ENCODE assay signal across 20 cellular contexts in genomic region chr13:22736768-22737092, GRCh38.
DNase-seq lines count a peak whose midpoint lies in the region; ATAC-seq and TF ChIP-seq lines count a peak whose summit lies in the region.
"Had no signal": no experiment of that assay in that cellular context is flagged by ENCODE, and none has a peak within 500 bp of the region (broad histone marks: within the 10 kb centered on the region; RNA-seq: fewer than 3 reads in every experiment).

No MANE protein-coding gene starts in this region.

- DNase-seq in endodermal cell (no peak), lower lobe of right lung (no peak), neural progenitor cell (ENCODE audit: low spot score) (no peak), vagina (ENCODE audit: extremely low spot score in 2 of 2) (no peak), amygdala (lab: John Stamatoyannopoulos, UW) (no peak)
- DNase-seq in effector memory CD8-positive, alpha-beta T cell = no peak
- DNase-seq: ACHN; BE2C; C1 segment of cervical spinal cord; CD4-positive, CD25-positive, alpha-beta regulatory T cell; CD8-positive, alpha-beta memory T cell; COR-L47; DMS79; GDM1; GM23248; HFFc6 had no signal

- no peak overlapping the region for H3K4me2 ChIP-seq in neural progenitor cell

- H3F3A ChIP-seq in neural progenitor cell (ENCODE audit: low read depth) = no peaks in the 10 kb centered on the region

- 95 to 100% methylated on average over 1 to 2 of the region's 2 CpGs for WGBS in endodermal cell (ENCODE audit: insufficient coverage in 1 of 2, insufficient read length in 1 of 2), 2 experiments

- H3K27me3 Mint-ChIP-seq in endodermal cell (ENCODE audit: insufficient read depth) = no peaks in the 10 kb centered on the region
- peaks cover 2% of the 10 kb centered on the region for H3K27me3 Mint-ChIP-seq in neural progenitor cell (ENCODE audit: insufficient read depth, low read depth)
- no peaks in the 10 kb centered on the region for H3K27me3 Mint-ChIP-seq in effector memory CD8-positive, alpha-beta T cell
- H3K27me3 Mint-ChIP-seq: CD4-positive, CD25-positive, alpha-beta regulatory T cell had no signal

- H3K4me1 Mint-ChIP-seq in endodermal cell (peaks cover 15% of the 10 kb centered on the region), neural progenitor cell (no peaks in the 10 kb centered on the region)
- H3K4me1 Mint-ChIP-seq in effector memory CD8-positive, alpha-beta T cell (ENCODE audit: low read depth in 2 of 2) = peaks cover 0 to 2% of the 10 kb centered on the region in 2 donors
- H3K4me1 Mint-ChIP-seq: CD4-positive, CD25-positive, alpha-beta regulatory T cell; CD8-positive, alpha-beta memory T cell; IgD-negative memory B cell had no signal

- no peak overlapping the region for H3K4me3 ChIP-seq in endodermal cell (ENCODE audit: low read length)
- no peak overlapping the region for H3K4me3 ChIP-seq in lower lobe of right lung
- H3K4me3 ChIP-seq in neural progenitor cell = no peak overlapping the region
- H3K4me3 ChIP-seq in vagina = no peak overlapping the region
- H3K4me3 ChIP-seq: GM23248 had no signal

- H3K27ac Mint-ChIP-seq in endodermal cell (peak overlapping the region; percentile 72), neural progenitor cell (no peak overlapping the region)
- no peak overlapping the region for H3K27ac Mint-ChIP-seq in effector memory CD8-positive, alpha-beta T cell
- H3K27ac Mint-ChIP-seq: CD4-positive, CD25-positive, alpha-beta regulatory T cell; CD8-positive, alpha-beta memory T cell; HFFc6; IgD-negative memory B cell had no signal

- ATAC-seq in lower lobe of right lung (peak; percentile 80 to 87), HG02588 (IDR thresholded peaks at IDR 0.05; ENCODE audit: unreplicated experiment) (no peak)
- no peak for ATAC-seq in effector memory CD8-positive, alpha-beta T cell (replicated peaks)
- ATAC-seq: HCT116, HepG2 had no signal

- H3K4me1 ChIP-seq in endodermal cell (ENCODE audit: control insufficient read depth, insufficient read depth, low read length) = no peaks in the 10 kb centered on the region
- no peaks in the 10 kb centered on the region for H3K4me1 ChIP-seq in lower lobe of right lung
- no peaks in the 10 kb centered on the region for H3K4me1 ChIP-seq in neural progenitor cell
- H3K4me1 ChIP-seq in vagina = no peaks in the 10 kb centered on the region
- H3K4me1 ChIP-seq: BE2C had no signal

- TF ChIP-seq POLR2A in vagina (IDR thresholded peaks at IDR 0.05) = no peak

- H3K79me2 ChIP-seq in neural progenitor cell (ENCODE audit: low read depth) = no peaks in the 10 kb centered on the region

- intact Hi-C loops in lower lobe of right lung (cut with DNase I) (no loop called here), vagina (cut with DNase I) (no loop called here)

- H3K9ac ChIP-seq in endodermal cell (ENCODE audit: extremely low read depth, low read length, poor library complexity, severe bottlenecking) (no peak overlapping the region), neural progenitor cell (no peak overlapping the region)
- H3K9ac ChIP-seq: GM23248 had no signal

- peak overlapping the region; percentile 46 for H3K4me3 Mint-ChIP-seq in endodermal cell
- no peak overlapping the region for H3K4me3 Mint-ChIP-seq in neural progenitor cell
- no peak overlapping the region for H3K4me3 Mint-ChIP-seq in effector memory CD8-positive, alpha-beta T cell
- H3K4me3 Mint-ChIP-seq: CD4-positive, CD25-positive, alpha-beta regulatory T cell; CD8-positive, alpha-beta memory T cell; HFFc6; IgD-negative memory B cell had no signal

- H3K36me3 Mint-ChIP-seq in endodermal cell (ENCODE audit: low read depth) = no peaks in the 10 kb centered on the region
- H3K36me3 Mint-ChIP-seq in neural progenitor cell = no peaks in the 10 kb centered on the region
- no peaks in the 10 kb centered on the region for H3K36me3 Mint-ChIP-seq in effector memory CD8-positive, alpha-beta T cell (ENCODE audit: insufficient read depth)
- H3K36me3 Mint-ChIP-seq: CD4-positive, CD25-positive, alpha-beta regulatory T cell; CD8-positive, alpha-beta memory T cell; IgD-negative memory B cell had no signal

- no peaks in the 10 kb centered on the region for H3K36me3 ChIP-seq in endodermal cell (ENCODE audit: control insufficient read depth, insufficient read depth, low read length)
- no peaks in the 10 kb centered on the region for H3K36me3 ChIP-seq in lower lobe of right lung
- H3K36me3 ChIP-seq in neural progenitor cell = no peaks in the 10 kb centered on the region
- H3K36me3 ChIP-seq in vagina = no peaks in the 10 kb centered on the region
- H3K36me3 ChIP-seq: BE2C had no signal

- H3K27me3 ChIP-seq in endodermal cell (ENCODE audit: control insufficient read depth, insufficient read depth, low read length, poor library complexity, severe bottlenecking) = no peaks in the 10 kb centered on the region
- H3K27me3 ChIP-seq in lower lobe of right lung (ENCODE audit: low read depth) = no peaks in the 10 kb centered on the region
- no peaks in the 10 kb centered on the region for H3K27me3 ChIP-seq in neural progenitor cell
- H3K27me3 ChIP-seq in vagina = no peaks in the 10 kb centered on the region
- H3K27me3 ChIP-seq: BE2C had no signal

- no peaks in the 10 kb centered on the region for H3K9me3 ChIP-seq in endodermal cell (ENCODE audit: control insufficient read depth, low read length)
- H3K9me3 ChIP-seq in lower lobe of right lung = peaks cover 4% of the 10 kb centered on the region
- H3K9me3 ChIP-seq in neural progenitor cell (ENCODE audit: low read depth) = no peaks in the 10 kb centered on the region
- no peaks in the 10 kb centered on the region for H3K9me3 ChIP-seq in vagina
- H3K9me3 ChIP-seq: BE2C had no signal

- H2AFZ ChIP-seq in neural progenitor cell (replicated peaks) = peak overlapping the region; percentile 70
- H2AFZ ChIP-seq: GM23248 had no signal

- TF ChIP-seq CTCF in endodermal cell (conservative IDR thresholded peaks at IDR 0.05) = no peak
- no peak for TF ChIP-seq CTCF in lower lobe of right lung (IDR thresholded peaks at IDR 0.05)
- no peak for TF ChIP-seq CTCF in neural progenitor cell (IDR thresholded peaks at IDR 0.05)
- no peak for TF ChIP-seq CTCF in vagina (IDR thresholded peaks at IDR 0.05)

- H3K27ac ChIP-seq in endodermal cell (ENCODE audit: low read depth, low read length) (no peak overlapping the region), lower lobe of right lung (no peak overlapping the region), neural progenitor cell (no peak overlapping the region), vagina (no peak overlapping the region)
- H3K27ac ChIP-seq: GM23248 had no signal

- no peaks in the 10 kb centered on the region for H4K20me1 ChIP-seq in neural progenitor cell (ENCODE audit: low read depth)

- no peaks in the 10 kb centered on the region for H3K9me3 Mint-ChIP-seq in endodermal cell
- H3K9me3 Mint-ChIP-seq in neural progenitor cell = peaks cover 5% of the 10 kb centered on the region
- H3K9me3 Mint-ChIP-seq in effector memory CD8-positive, alpha-beta T cell = peaks cover 0 to 2% of the 10 kb centered on the region in 2 donors

Comparison
In these comparisons a context has a peak if more than half of its experiments do, and no peak if none do; other contexts are left out.
1. ATAC-seq: peak in lower lobe of right lung (2 of 2); none in effector memory CD8-positive, alpha-beta T cell (single experiment) and HG02588 (single experiment).